In the genomic region with DNA sequence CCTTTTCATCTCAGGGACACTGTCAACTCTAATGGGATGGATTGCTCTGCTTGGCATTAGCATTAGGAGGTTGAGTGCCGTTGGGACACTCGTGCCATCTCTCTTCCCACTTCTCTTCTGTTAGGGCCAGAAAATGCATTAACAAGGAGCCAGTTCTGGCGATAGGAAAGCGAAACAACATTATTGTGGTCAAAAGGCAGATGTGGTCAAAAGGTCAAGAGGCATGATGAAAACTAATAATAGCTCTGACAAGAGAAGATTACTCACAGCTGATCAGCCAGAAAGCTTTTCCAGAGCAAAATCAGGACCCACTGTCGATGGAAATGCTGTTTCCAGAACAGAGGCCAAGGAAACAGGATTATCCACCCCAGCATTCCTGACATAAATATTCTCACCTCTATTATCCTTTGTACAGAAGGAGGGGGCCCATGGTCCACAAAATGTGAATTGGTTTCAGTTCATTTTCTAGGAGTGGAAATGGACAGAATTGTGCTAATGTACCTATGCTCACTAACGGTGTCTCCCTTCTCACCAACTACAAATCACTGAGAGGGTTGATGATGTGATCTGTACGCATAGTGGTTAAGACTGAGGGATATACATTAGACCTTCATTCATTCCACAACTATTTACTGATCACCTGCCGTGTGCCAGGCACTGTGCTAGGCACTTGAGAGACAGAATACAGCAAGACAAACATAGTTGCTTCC, we compare ENCODE assay signal across 8 cellular contexts.
DNase-seq lines count a peak whose midpoint lies in the region; ATAC-seq and TF ChIP-seq lines count a peak whose summit lies in the region.

No MANE protein-coding gene starts in this region.

- intact Hi-C loops in gastrocnemius medialis (cut with DNase I; ENCODE audit: low total_unique reads) (no loop called here), left cardiac atrium (cut with DNase I) (no loop called here)

- no peak overlapping the region for H3K27ac ChIP-seq in gastrocnemius medialis

- ATAC-seq in GM18867 (IDR thresholded peaks at IDR 0.05; ENCODE audit: unreplicated experiment): peak; percentile 79
- peak; percentile 60 for ATAC-seq in HG02885 (IDR thresholded peaks at IDR 0.05; ENCODE audit: poor library complexity, unreplicated experiment)
- peak; percentile 77 for ATAC-seq in SK-N-SH treated with all-trans-retinoic acid at 6 μM for 48 hours
- ATAC-seq in gastrocnemius medialis: no peak
- no peak for ATAC-seq in left cardiac atrium

- in situ Hi-C loops in gastrocnemius medialis (cut with MboI; ENCODE audit: low sequenced_read_pairs in 4 of 4): no loop called here

- TF ChIP-seq POLR2A in gastrocnemius medialis (IDR thresholded peaks at IDR 0.05): no peak

- H3K4me1 ChIP-seq in gastrocnemius medialis: no peaks in the 10 kb centered on the region

- no peaks in the 10 kb centered on the region for H3K27me3 ChIP-seq in gastrocnemius medialis

- H3K9me3 ChIP-seq in gastrocnemius medialis: no peaks in the 10 kb centered on the region

- peak; percentile 38 for DNase-seq in renal cortical epithelial cell (ENCODE audit: low read depth)
- no peak for DNase-seq in UCSD-AML1 (lab: John Stamatoyannopoulos, UW; ENCODE audit: unreplicated experiment)
- DNase-seq in gastrocnemius medialis: no peak
- DNase-seq in activated naive CD4-positive, alpha-beta T cell treated with Interleukin-2 at 50 U/mL for 16 hours: no peak
- no peak for DNase-seq in left cardiac atrium

- TF ChIP-seq CTCF in gastrocnemius medialis (IDR thresholded peaks at IDR 0.05 in 4 of 5, conservative IDR thresholded peaks at IDR 0.05 in 1 of 5): no peak

- no peak overlapping the region for H3K4me3 ChIP-seq in gastrocnemius medialis

- no peaks in the 10 kb centered on the region for H3K36me3 ChIP-seq in gastrocnemius medialis

TF ChIP-seq in SK-N-SH treated with all-trans-retinoic acid at 6 μM for 48 hours, 23 proteins besides CTCF, POLR2A, EP300 and RAD21:
- TF ChIP-seq ZNF8 (CRISPR knock-in tag; IDR thresholded peaks at IDR 0.05): no peak
- TF ChIP-seq ZFP3 (CRISPR knock-in tag; IDR thresholded peaks at IDR 0.05): 0 out of 2 replicates have a peak, but pooled peaks have one; percentile 47
- TF ChIP-seq ISL1 (CRISPR knock-in tag; IDR thresholded peaks at IDR 0.05): peak; percentile 78

Comparison
In these comparisons a context has a peak if more than half of its experiments do, and no peak if none do; other contexts are left out.
1. ATAC-seq: peak in GM18867 (single experiment), HG02885 (single experiment) and SK-N-SH treated with all-trans-retinoic acid at 6 μM for 48 hours (single experiment); none in gastrocnemius medialis (0 of 2) and left cardiac atrium (0 of 2).